ENCODE assay signal across 30 cellular contexts in genomic region chr17:58534331-58534730, GRCh38. TPM values are rescaled to one million over a fixed set of nuclear protein-coding genes. Genes with fewer than 3 reads are reported as not detected.
DNase-seq lines count a peak whose midpoint lies in the region; ATAC-seq, FAIRE-seq and TF ChIP-seq lines count a peak whose summit lies in the region.
"Had no signal": no experiment of that assay in that cellular context is flagged by ENCODE, and none has a peak within 500 bp of the region (broad histone marks: within the 10 kb centered on the region; RNA-seq: fewer than 3 reads in every experiment).

No MANE protein-coding gene starts in this region.

- peaks cover 4% of the 10 kb centered on the region for H3K36me3 Mint-ChIP-seq in endothelial cell (ENCODE audit: low read depth, unreplicated experiment)
- H3K36me3 Mint-ChIP-seq: activated CD4-positive, alpha-beta memory T cell treated with anti-CD3 and anti-CD28 coated beads for 36 hours; activated naive CD4-positive, alpha-beta T cell treated with anti-CD3 and anti-CD28 coated beads, Interleukin-2, amount 50 U/mL, for 72 hours; immature natural killer cell had no signal

- no peak for FAIRE-seq in HTR-8/SVneo (lab: Jason Lieb, UNC)

- WGBS in heart left ventricle, 4 donors: 52 to 83% (median 68%) methylated on average over 3 of the region's 3 CpGs

- DNase-seq in left ventricle myocardium inferior (no peak), heart left ventricle (no peak), WERI-Rb-1 (peak; percentile 55), endothelial cell (ENCODE audit: low spot score) (no peak), substantia nigra (lab: John Stamatoyannopoulos, UW) (peak in 1 of 49 donors; percentile 40), NCI-H2107 treated with DMSO at 0.1 percent for 48 hours (lab: John Stamatoyannopoulos, UW; ENCODE audit: unreplicated experiment) (no peak), left colon (no peak), HTR-8/SVneo (ENCODE audit: insufficient read length, low spot score) (no peak)
- DNase-seq: activated CD4-positive, alpha-beta memory T cell treated with anti-CD3 and anti-CD28 coated beads for 36 hours; activated CD8-positive, alpha-beta memory T cell treated with anti-CD3 and anti-CD28 coated beads, Interleukin-2, amount 50 U/mL, for 48 hours; erythroblast; GDM1; immature natural killer cell; naive thymus-derived CD8-positive, alpha-beta T cell; NCI-H1105; NCI-H2029 treated with DMSO at 0.1 percent for 48 hours; NCI-H345; NCI-H774; sigmoid colon; stomach; T1000; transverse colon had no signal

- TF ChIP-seq POLR2A in heart left ventricle (IDR thresholded peaks at IDR 0.05): no peak

- peaks cover 10% of the 10 kb centered on the region for H3K4me1 Mint-ChIP-seq in endothelial cell (ENCODE audit: unreplicated experiment)
- H3K4me1 Mint-ChIP-seq: activated T-helper 17 cell treated with anti-CD3 and anti-CD28 coated beads, Interleukin-2, amount 50 U/mL, for 72 hours; central memory CD8-positive, alpha-beta T cell had no signal

- no peaks in the 10 kb centered on the region for H3K9me3 Mint-ChIP-seq in endothelial cell (ENCODE audit: unreplicated experiment)
- H3K9me3 Mint-ChIP-seq: activated CD4-positive, alpha-beta memory T cell treated with anti-CD3 and anti-CD28 coated beads for 36 hours; activated naive CD4-positive, alpha-beta T cell treated with anti-CD3 and anti-CD28 coated beads, Interleukin-2, amount 50 U/mL, for 72 hours; activated T-helper 17 cell treated with anti-CD3 and anti-CD28 coated beads, Interleukin-2, amount 50 U/mL, for 72 hours; central memory CD8-positive, alpha-beta T cell; immature natural killer cell; naive thymus-derived CD8-positive, alpha-beta T cell had no signal

- ATAC-seq in heart left ventricle: no peak
- no peak for ATAC-seq in left colon
- ATAC-seq: activated naive CD4-positive, alpha-beta T cell treated with anti-CD3 and anti-CD28 coated beads, Interleukin-2, amount 50 U/mL, for 72 hours; activated T-helper 17 cell treated with anti-CD3 and anti-CD28 coated beads, Interleukin-2, amount 50 U/mL, for 72 hours; naive thymus-derived CD8-positive, alpha-beta T cell had no signal

- H3K27ac ChIP-seq in left ventricle myocardium inferior (replicated peaks): peak overlapping the region; percentile 80
- peak overlapping the region in 2 of 12 donors; percentile 17 to 69 for H3K27ac ChIP-seq in heart left ventricle
- H3K27ac ChIP-seq in WERI-Rb-1: peak overlapping the region; percentile 92
- peak overlapping the region; percentile 96 for H3K27ac ChIP-seq in substantia nigra (ENCODE audit: low read depth, low read length, poor library complexity, severe bottlenecking)
- H3K27ac ChIP-seq: 22Rv1, parathyroid adenoma, sigmoid colon, stomach, transverse colon had no signal

- H3K36me3 ChIP-seq in left ventricle myocardium inferior: no peaks in the 10 kb centered on the region
- H3K36me3 ChIP-seq in heart left ventricle: no peaks in the 10 kb centered on the region
- H3K36me3 ChIP-seq in WERI-Rb-1: no peaks in the 10 kb centered on the region
- H3K36me3 ChIP-seq: sigmoid colon, stomach, transverse colon had no signal

- intact Hi-C loops in left ventricle myocardium inferior (cut with micrococcal nuclease) (no loop called here), heart left ventricle (cut with DNase I) (loop anchor here in 4 of 10 donors (5.0 to 10.0 kb wide), 3 partner anchors 43 to 150 kb away; no protein-coding TSS in a partner anchor), left colon (cut with DNase I, micrococcal nuclease) (no loop called here)

- H3K9me3 ChIP-seq in left ventricle myocardium inferior (replicated peaks) (no peaks in the 10 kb centered on the region), heart left ventricle (no peaks in the 10 kb centered on the region), WERI-Rb-1 (ENCODE audit: severe bottlenecking) (no peaks in the 10 kb centered on the region)
- H3K9me3 ChIP-seq: sigmoid colon, stomach, transverse colon had no signal

- TF ChIP-seq CTCF in left ventricle myocardium inferior (IDR thresholded peaks at IDR 0.05; ENCODE audit: borderline replicate concordance) (peak; percentile 9), heart left ventricle (IDR thresholded peaks at IDR 0.05) (no peak), WERI-Rb-1 (IDR thresholded peaks at IDR 0.05; ENCODE audit: low read depth, low read length) (peak; percentile 69), endothelial cell (IDR thresholded peaks at IDR 0.05; ENCODE audit: unreplicated experiment) (peak; percentile 16)

- H3K4me1 ChIP-seq in left ventricle myocardium inferior (peaks cover 85% of the 10 kb centered on the region), heart left ventricle (peaks cover 5 to 79% (median 38%) of the 10 kb centered on the region in 12 donors)

- no peak overlapping the region for H3K4me3 ChIP-seq in left ventricle myocardium inferior
- no peak overlapping the region for H3K4me3 ChIP-seq in heart left ventricle
- H3K4me3 ChIP-seq in WERI-Rb-1 (ENCODE audit: low read depth, low read length): no peak overlapping the region
- H3K4me3 ChIP-seq: sigmoid colon, stomach, transverse colon had no signal

- H3K27ac Mint-ChIP-seq in endothelial cell (ENCODE audit: unreplicated experiment): no peak overlapping the region
- H3K27ac Mint-ChIP-seq: activated CD4-positive, alpha-beta memory T cell treated with anti-CD3 and anti-CD28 coated beads for 36 hours; activated naive CD4-positive, alpha-beta T cell treated with anti-CD3 and anti-CD28 coated beads, Interleukin-2, amount 50 U/mL, for 72 hours; activated T-helper 17 cell treated with anti-CD3 and anti-CD28 coated beads, Interleukin-2, amount 50 U/mL, for 72 hours had no signal

- peaks cover 13% of the 10 kb centered on the region for H3K27me3 Mint-ChIP-seq in endothelial cell (ENCODE audit: unreplicated experiment)

- H3K27me3 ChIP-seq in left ventricle myocardium inferior (ENCODE audit: low read depth): no peaks in the 10 kb centered on the region
- H3K27me3 ChIP-seq in heart left ventricle: peaks cover 0 to 5% (median 0%) of the 10 kb centered on the region in 9 donors
- H3K27me3 ChIP-seq in WERI-Rb-1 (ENCODE audit: insufficient read depth, low read depth, severe bottlenecking): no peaks in the 10 kb centered on the region

- H3K4me3 Mint-ChIP-seq in endothelial cell (ENCODE audit: unreplicated experiment): no peak overlapping the region
- H3K4me3 Mint-ChIP-seq: activated CD4-positive, alpha-beta memory T cell treated with anti-CD3 and anti-CD28 coated beads for 36 hours; activated T-helper 17 cell treated with anti-CD3 and anti-CD28 coated beads, Interleukin-2, amount 50 U/mL, for 72 hours; central memory CD8-positive, alpha-beta T cell had no signal

RNA-seq across cellular contexts. Expression of gene MTMR4, which starts 19.9 kb away (rescaled TPM):
- total RNA-seq in left ventricle myocardium inferior: 24.0 TPM
- 10 to 100 TPM; 10.9 to 24.9 (median 19.8) TPM for total RNA-seq in heart left ventricle
- polyA plus RNA-seq in heart left ventricle: 10 to 100 TPM in 1 of 2 donors, 1 to 10 TPM in 1; 9.1 to 22.5 TPM
- 24.0 TPM for total RNA-seq in endothelial cell (ENCODE audit: unreplicated experiment)
- total RNA-seq in left colon: 10 to 100 TPM; 42.2 to 52.4 TPM

RNA-seq across cellular contexts. Expression of gene HSF5, which starts 46.1 kb away (rescaled TPM):
- total RNA-seq in left ventricle myocardium inferior: not detected
- under 1 TPM in 2 of 9 donors, not detected in 7; 0.06 to 0.19 TPM for total RNA-seq in heart left ventricle
- not detected for polyA plus RNA-seq in heart left ventricle
- 0.10 TPM for total RNA-seq in endothelial cell (ENCODE audit: unreplicated experiment)
- not detected for total RNA-seq in left colon
- total RNA-seq: astrocyte, H4, left ventricle myocardium superior had no signal
- polyA plus RNA-seq: stomach had no signal

Comparison
In these comparisons a context has a peak if more than half of its experiments do, and no peak if none do; other contexts are left out.
1. CTCF ChIP-seq: peak in left ventricle myocardium inferior (single experiment), WERI-Rb-1 (single experiment) and endothelial cell (single experiment); none in heart left ventricle (0 of 12).